ENCODE assay signal across 9 cellular contexts in genomic region chr19:17327654-17328516, GRCh38. TPM values are rescaled to one million over a fixed set of nuclear protein-coding genes. Genes with fewer than 3 reads are reported as not detected.
DNase-seq lines count a peak whose midpoint lies in the region; ATAC-seq lines count a peak whose summit lies in the region.
"Had no signal": no experiment of that assay in that cellular context is flagged by ENCODE, and none has a peak within 500 bp of the region (broad histone marks: within the 10 kb centered on the region; RNA-seq: fewer than 3 reads in every experiment).

No MANE protein-coding gene starts in this region.

- DNase-seq in 8988T (peak; percentile 90), NAMALWA (ENCODE audit: low spot score) (peak; percentile 43), Right ventricle myocardium superior (peak; percentile 57), retina (peak; percentile 68), NCI-H1694 treated with DMSO at 0.1 percent for 48 hours (lab: John Stamatoyannopoulos, UW) (no peak)
- DNase-seq in activated T-helper 1 cell treated with anti-CD3 and anti-CD28 coated beads, Interleukin-12 subunit alpha, Interleukin-12 subunit beta, Interleukin-2, Interleukin-4 antibody, amounts not matched to agents 30 ng/mL and 10 ng/mL and 1 ng/mL, durations not matched to agents 14 hours and 24 hours and 36 hours (ENCODE audit: low spot score): no peak
- DNase-seq: DND-41 had no signal

- H3K9me3 Mint-ChIP-seq in activated T-helper 1 cell treated with anti-CD3 and anti-CD28 coated beads, Interleukin-12 subunit alpha, Interleukin-12 subunit beta, Interleukin-2, Interleukin-4 antibody, amounts not matched to agents 30 ng/mL and 10 ng/mL and 1 ng/mL, durations not matched to agents 14 hours and 24 hours and 36 hours: no peaks in the 10 kb centered on the region

- peaks cover 4% of the 10 kb centered on the region for H3K4me1 Mint-ChIP-seq in activated T-helper 1 cell treated with anti-CD3 and anti-CD28 coated beads, Interleukin-12 subunit alpha, Interleukin-12 subunit beta, Interleukin-2, Interleukin-4 antibody, amounts not matched to agents 30 ng/mL and 10 ng/mL and 1 ng/mL, durations not matched to agents 14 hours and 24 hours and 36 hours (ENCODE audit: low read depth)

- intact Hi-C loops in activated T-helper 1 cell treated with anti-CD3 and anti-CD28 coated beads, Interleukin-12 subunit alpha, Interleukin-12 subunit beta, Interleukin-2, Interleukin-4 antibody, amounts not matched to agents 30 ng/mL and 10 ng/mL and 1 ng/mL, durations not matched to agents 14 hours and 24 hours and 36 hours (cut with micrococcal nuclease): loop anchor here (1.0 kb wide), 1 partner anchor 9 kb away; the partner anchor contains the start of gene GTPBP3
- intact Hi-C loops in Right ventricle myocardium superior (cut with DNase I): no loop called here

- ATAC-seq in Right ventricle myocardium superior (ENCODE audit: poor library complexity) (peak; percentile 19), HG03439 (IDR thresholded peaks at IDR 0.05; ENCODE audit: unreplicated experiment) (no peak), HG03045 (IDR thresholded peaks at IDR 0.05; ENCODE audit: unreplicated experiment) (no peak)

- H3K27me3 Mint-ChIP-seq in activated T-helper 1 cell treated with anti-CD3 and anti-CD28 coated beads, Interleukin-12 subunit alpha, Interleukin-12 subunit beta, Interleukin-2, Interleukin-4 antibody, amounts not matched to agents 30 ng/mL and 10 ng/mL and 1 ng/mL, durations not matched to agents 14 hours and 24 hours and 36 hours (ENCODE audit: insufficient read depth): peaks cover 8% of the 10 kb centered on the region

- peaks cover 4% of the 10 kb centered on the region for H3K36me3 Mint-ChIP-seq in activated T-helper 1 cell treated with anti-CD3 and anti-CD28 coated beads, Interleukin-12 subunit alpha, Interleukin-12 subunit beta, Interleukin-2, Interleukin-4 antibody, amounts not matched to agents 30 ng/mL and 10 ng/mL and 1 ng/mL, durations not matched to agents 14 hours and 24 hours and 36 hours (ENCODE audit: low read depth)

- peak overlapping the region; percentile 64 for H3K4me3 Mint-ChIP-seq in activated T-helper 1 cell treated with anti-CD3 and anti-CD28 coated beads, Interleukin-12 subunit alpha, Interleukin-12 subunit beta, Interleukin-2, Interleukin-4 antibody, amounts not matched to agents 30 ng/mL and 10 ng/mL and 1 ng/mL, durations not matched to agents 14 hours and 24 hours and 36 hours

- H3K27ac Mint-ChIP-seq in activated T-helper 1 cell treated with anti-CD3 and anti-CD28 coated beads, Interleukin-12 subunit alpha, Interleukin-12 subunit beta, Interleukin-2, Interleukin-4 antibody, amounts not matched to agents 30 ng/mL and 10 ng/mL and 1 ng/mL, durations not matched to agents 14 hours and 24 hours and 36 hours: no peak overlapping the region

RNA-seq across cellular contexts. Expression of gene ANO8, which starts 6.8 kb away (rescaled TPM):
- total RNA-seq in activated T-helper 1 cell treated with anti-CD3 and anti-CD28 coated beads, Interleukin-12 subunit alpha, Interleukin-12 subunit beta, Interleukin-2, Interleukin-4 antibody, amounts not matched to agents 30 ng/mL and 10 ng/mL and 1 ng/mL, durations not matched to agents 14 hours and 24 hours and 36 hours: 6.6 and 7.4 TPM in 2 replicates
- 8.3 TPM for total RNA-seq in Right ventricle myocardium superior

RNA-seq across cellular contexts. Expression of gene GTPBP3, which starts 9.5 kb away (rescaled TPM):
- total RNA-seq in activated T-helper 1 cell treated with anti-CD3 and anti-CD28 coated beads, Interleukin-12 subunit alpha, Interleukin-12 subunit beta, Interleukin-2, Interleukin-4 antibody, amounts not matched to agents 30 ng/mL and 10 ng/mL and 1 ng/mL, durations not matched to agents 14 hours and 24 hours and 36 hours: 64.2 and 72.0 TPM in 2 replicates
- total RNA-seq in Right ventricle myocardium superior: 9.3 TPM

RNA-seq across cellular contexts. Expression of gene DDA1, which starts 18.5 kb away (rescaled TPM):
- 45.3 and 50.2 TPM in 2 replicates for total RNA-seq in activated T-helper 1 cell treated with anti-CD3 and anti-CD28 coated beads, Interleukin-12 subunit alpha, Interleukin-12 subunit beta, Interleukin-2, Interleukin-4 antibody, amounts not matched to agents 30 ng/mL and 10 ng/mL and 1 ng/mL, durations not matched to agents 14 hours and 24 hours and 36 hours
- 27.4 TPM for total RNA-seq in Right ventricle myocardium superior

RNA-seq across cellular contexts. Expression of gene MRPL34, which starts 22.2 kb away (rescaled TPM):
- total RNA-seq in activated T-helper 1 cell treated with anti-CD3 and anti-CD28 coated beads, Interleukin-12 subunit alpha, Interleukin-12 subunit beta, Interleukin-2, Interleukin-4 antibody, amounts not matched to agents 30 ng/mL and 10 ng/mL and 1 ng/mL, durations not matched to agents 14 hours and 24 hours and 36 hours: 108 and 118 TPM in 2 replicates
- total RNA-seq in Right ventricle myocardium superior: 224 TPM

RNA-seq across cellular contexts. Expression of gene ABHD8, which starts 24.7 kb away (rescaled TPM):
- total RNA-seq in activated T-helper 1 cell treated with anti-CD3 and anti-CD28 coated beads, Interleukin-12 subunit alpha, Interleukin-12 subunit beta, Interleukin-2, Interleukin-4 antibody, amounts not matched to agents 30 ng/mL and 10 ng/mL and 1 ng/mL, durations not matched to agents 14 hours and 24 hours and 36 hours: 8.8 and 9.0 TPM in 2 replicates
- total RNA-seq in Right ventricle myocardium superior: 12.2 TPM

Comparison
In these comparisons a context has a peak if more than half of its experiments do, and no peak if none do; other contexts are left out.
1. DNase-seq: peak in 8988T (single experiment), NAMALWA (single experiment), Right ventricle myocardium superior (single experiment) and retina (single experiment); none in activated T-helper 1 cell treated with anti-CD3 and anti-CD28 coated beads, Interleukin-12 subunit alpha, Interleukin-12 subunit beta, Interleukin-2, Interleukin-4 antibody, amounts not matched to agents 30 ng/mL and 10 ng/mL and 1 ng/mL, durations not matched to agents 14 hours and 24 hours and 36 hours (single experiment) and NCI-H1694 treated with DMSO at 0.1 percent for 48 hours (single experiment).